Comparison of ENCODE assay signal across 11 cellular contexts in genomic region chr13:45521292-45521691, GRCh38. TPM values are rescaled to one million over a fixed set of nuclear protein-coding genes. Genes with fewer than 3 reads are reported as not detected.
DNase-seq lines count a peak whose midpoint lies in the region; ATAC-seq and TF ChIP-seq lines count a peak whose summit lies in the region.
"Had no signal": no experiment of that assay in that cellular context is flagged by ENCODE, and none has a peak within 500 bp of the region (broad histone marks: within the 10 kb centered on the region; RNA-seq: fewer than 3 reads in every experiment).

No MANE protein-coding gene starts in this region.

- intact Hi-C loops in left ventricle myocardium inferior (cut with micrococcal nuclease), result no loop called here

- H3K4me3 ChIP-seq in cardiac muscle cell, result no peak overlapping the region
- no peak overlapping the region for H3K4me3 ChIP-seq in left ventricle myocardium inferior
- H3K4me3 ChIP-seq: HAP-1 had no signal

- TF ChIP-seq CTCF in cardiac muscle cell (IDR thresholded peaks at IDR 0.05; ENCODE audit: low read depth, low read length) (no peak), left ventricle myocardium inferior (IDR thresholded peaks at IDR 0.05; ENCODE audit: borderline replicate concordance) (no peak)

- peak; percentile 10 to 14 for DNase-seq in cardiac muscle cell (ENCODE audit: low read depth in 1 of 2, low spot score in 1 of 2)
- DNase-seq in left ventricle myocardium inferior, result no peak
- DNase-seq in amniotic epithelial cell (ENCODE audit: low read depth), result peak; percentile 38
- DNase-seq in iris pigment epithelial cell (ENCODE audit: low read depth), result peak; percentile 82
- DNase-seq in COLO829 (ENCODE audit: low spot score), result no peak
- no peak for DNase-seq in activated naive CD4-positive, alpha-beta T cell (lab: John Stamatoyannopoulos, UW)
- DNase-seq in cerebellar cortex (ENCODE audit: low spot score), result no peak
- DNase-seq: activated CD4-positive, alpha-beta T cell treated with anti-CD3 and anti-CD28 coated beads for 48 hours had no signal

- ATAC-seq in GM18907 (IDR thresholded peaks at IDR 0.05; ENCODE audit: unreplicated experiment), result no peak
- ATAC-seq: activated naive CD4-positive, alpha-beta T cell treated with anti-CD3 and anti-CD28 coated beads, Interleukin-2, amount 50 U/mL, for 72 hours had no signal

- peaks cover 15% of the 10 kb centered on the region for H3K36me3 ChIP-seq in cardiac muscle cell
- peaks cover 77% of the 10 kb centered on the region for H3K36me3 ChIP-seq in left ventricle myocardium inferior

- no peaks in the 10 kb centered on the region for H3K27me3 ChIP-seq in cardiac muscle cell
- H3K27me3 ChIP-seq in left ventricle myocardium inferior (ENCODE audit: low read depth), result no peaks in the 10 kb centered on the region

- H3K27ac ChIP-seq in cardiac muscle cell (no peak overlapping the region), left ventricle myocardium inferior (replicated peaks) (no peak overlapping the region)

- H3K4me1 ChIP-seq in cardiac muscle cell (ENCODE audit: low read depth), result peaks cover 26% of the 10 kb centered on the region
- peaks cover 6% of the 10 kb centered on the region for H3K4me1 ChIP-seq in left ventricle myocardium inferior

- H3K9me3 ChIP-seq in cardiac muscle cell (ENCODE audit: low read depth), result no peaks in the 10 kb centered on the region
- no peaks in the 10 kb centered on the region for H3K9me3 ChIP-seq in left ventricle myocardium inferior (replicated peaks)
- H3K9me3 ChIP-seq: HAP-1 had no signal

RNA-seq across cellular contexts. Expression of gene COG3, which starts 56.6 kb away (rescaled TPM):
- 24.6 and 82.9 TPM in 2 replicates for total RNA-seq in cardiac muscle cell
- 22.4 and 26.2 TPM in 2 replicates for polyA plus RNA-seq in cardiac muscle cell
- total RNA-seq in left ventricle myocardium inferior, result 15.7 TPM

Comparison
In these comparisons a context has a peak if more than half of its experiments do, and no peak if none do; other contexts are left out.
1. DNase-seq: peak in cardiac muscle cell (2 of 2), amniotic epithelial cell (single experiment) and iris pigment epithelial cell (single experiment); none in left ventricle myocardium inferior (single experiment), COLO829 (single experiment), activated naive CD4-positive, alpha-beta T cell (0 of 4) and cerebellar cortex (single experiment).